4 cellular contexts compared by ENCODE assay signal in the genomic region with DNA sequence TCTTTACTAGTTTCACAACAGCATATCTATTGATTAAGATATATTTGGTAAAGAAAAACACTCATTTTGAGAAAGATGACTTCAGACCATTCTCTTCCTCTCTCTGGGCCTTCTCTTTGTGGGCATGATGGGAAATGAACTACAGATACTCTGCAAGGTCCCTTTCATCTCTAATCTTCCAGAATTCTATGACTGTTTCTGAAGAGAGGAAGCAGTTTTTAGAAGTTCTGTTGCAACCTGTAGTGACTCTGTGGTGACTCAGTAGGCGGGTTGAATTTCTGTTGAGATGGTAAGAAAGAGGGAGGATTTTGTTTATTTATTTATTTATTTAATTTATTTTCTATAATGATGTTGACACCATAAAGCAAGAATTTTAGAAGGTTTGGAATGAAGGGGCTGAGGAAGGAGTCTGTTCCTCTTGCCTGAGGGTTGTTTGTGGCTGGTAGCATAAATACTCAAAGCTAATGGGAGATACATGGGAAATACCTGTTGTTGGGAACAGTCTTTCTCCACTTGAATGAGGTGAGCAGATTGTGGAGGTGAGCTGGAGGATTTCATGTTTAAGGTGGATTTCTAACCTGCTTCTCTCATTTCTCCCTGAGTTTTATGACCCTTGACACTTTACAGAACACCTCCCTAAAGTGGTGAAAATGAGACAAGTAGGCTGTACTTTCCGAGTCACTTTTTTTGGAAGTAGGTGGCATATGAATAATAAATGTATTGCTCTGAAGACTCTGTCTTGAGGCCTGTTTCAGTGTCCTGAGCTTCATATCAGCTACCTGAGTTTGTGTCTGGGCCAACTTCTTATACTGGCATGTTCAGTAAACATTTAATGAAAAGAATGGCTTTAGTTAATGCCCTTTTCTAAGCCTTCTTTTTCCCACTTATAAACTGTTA.
A peak's percentile ranks its signal among the peaks of the same experiment; 100 is the strongest.
TF ChIP-seq lines count a peak whose summit lies in the region.

No MANE protein-coding gene starts in this region.

TF ChIP-seq in SK-N-SH, 30 proteins besides CTCF, POLR2A, EP300 and RAD21:
- TF ChIP-seq JUND (IDR thresholded peaks at IDR 0.05) (0 out of 2 replicates have a peak, but pooled peaks have one; percentile 16), FOSL2 (IDR thresholded peaks at IDR 0.05; ENCODE audit: borderline replicate concordance, low read depth) (peak; percentile 60; the same call in 1 of the 2 replicates)
- TF ChIP-seq, protein P1, sequence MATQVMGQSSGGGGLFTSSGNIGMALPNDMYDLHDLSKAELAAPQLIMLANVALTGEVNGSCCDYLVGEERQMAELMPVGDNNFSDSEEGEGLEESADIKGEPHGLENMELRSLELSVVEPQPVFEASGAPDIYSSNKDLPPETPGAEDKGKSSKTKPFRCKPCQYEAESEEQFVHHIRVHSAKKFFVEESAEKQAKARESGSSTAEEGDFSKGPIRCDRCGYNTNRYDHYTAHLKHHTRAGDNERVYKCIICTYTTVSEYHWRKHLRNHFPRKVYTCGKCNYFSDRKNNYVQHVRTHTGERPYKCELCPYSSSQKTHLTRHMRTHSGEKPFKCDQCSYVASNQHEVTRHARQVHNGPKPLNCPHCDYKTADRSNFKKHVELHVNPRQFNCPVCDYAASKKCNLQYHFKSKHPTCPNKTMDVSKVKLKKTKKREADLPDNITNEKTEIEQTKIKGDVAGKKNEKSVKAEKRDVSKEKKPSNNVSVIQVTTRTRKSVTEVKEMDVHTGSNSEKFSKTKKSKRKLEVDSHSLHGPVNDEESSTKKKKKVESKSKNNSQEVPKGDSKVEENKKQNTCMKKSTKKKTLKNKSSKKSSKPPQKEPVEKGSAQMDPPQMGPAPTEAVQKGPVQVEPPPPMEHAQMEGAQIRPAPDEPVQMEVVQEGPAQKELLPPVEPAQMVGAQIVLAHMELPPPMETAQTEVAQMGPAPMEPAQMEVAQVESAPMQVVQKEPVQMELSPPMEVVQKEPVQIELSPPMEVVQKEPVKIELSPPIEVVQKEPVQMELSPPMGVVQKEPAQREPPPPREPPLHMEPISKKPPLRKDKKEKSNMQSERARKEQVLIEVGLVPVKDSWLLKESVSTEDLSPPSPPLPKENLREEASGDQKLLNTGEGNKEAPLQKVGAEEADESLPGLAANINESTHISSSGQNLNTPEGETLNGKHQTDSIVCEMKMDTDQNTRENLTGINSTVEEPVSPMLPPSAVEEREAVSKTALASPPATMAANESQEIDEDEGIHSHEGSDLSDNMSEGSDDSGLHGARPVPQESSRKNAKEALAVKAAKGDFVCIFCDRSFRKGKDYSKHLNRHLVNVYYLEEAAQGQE (IDR thresholded peaks at IDR 0.05; ENCODE audit: low read depth, low read length) = no peak

TF ChIP-seq in SK-N-SH treated with all-trans-retinoic acid at 6 μM for 48 hours, 23 proteins besides CTCF, POLR2A, EP300 and RAD21:
- no peak for TF ChIP-seq ZFP30 (CRISPR knock-in tag; IDR thresholded peaks at IDR 0.05)
- TF ChIP-seq GLIS3 (CRISPR knock-in tag; IDR thresholded peaks at IDR 0.05) = no peak
- TF ChIP-seq ISL1 (CRISPR knock-in tag; IDR thresholded peaks at IDR 0.05) = no peak
- TF ChIP-seq PPARA (CRISPR knock-in tag; IDR thresholded peaks at IDR 0.05; ENCODE audit: borderline replicate concordance) = no peak

TF ChIP-seq in K562, 482 proteins besides CTCF, POLR2A, EP300 and RAD21:
- TF ChIP-seq ZBTB1 (CRISPR knock-in tag; IDR thresholded peaks at IDR 0.05; ENCODE audit: borderline replicate concordance, low read depth) (no peak), CEBPG (CRISPR knock-in tag; IDR thresholded peaks at IDR 0.05) (no peak), CEBPG (tag; conservative IDR thresholded peaks at IDR 0.05 in 1 of 2, IDR thresholded peaks at IDR 0.05 in 1 of 2) (peak in 1 of 2 experiments; percentile 56; a peak in 1 of 4 replicates), NCOA2 (IDR thresholded peaks at IDR 0.05; ENCODE audit: partially characterized antibody in 2 of 2) (no peak), POLR3G (IDR thresholded peaks at IDR 0.05; ENCODE audit: extremely low read depth, insufficient read length, insufficient replicate concordance) (no peak), KDM1A (IDR thresholded peaks at IDR 0.05) (0 out of 4 replicates have a peak, but pooled peaks of 1 of the 2 experiments have one; percentile 4), FOSL1 (tag; conservative IDR thresholded peaks at IDR 0.05) (peak; percentile 91), CEBPB (tag; IDR thresholded peaks at IDR 0.05) (peak; percentile 59)
- TF ChIP-seq, protein P2, sequence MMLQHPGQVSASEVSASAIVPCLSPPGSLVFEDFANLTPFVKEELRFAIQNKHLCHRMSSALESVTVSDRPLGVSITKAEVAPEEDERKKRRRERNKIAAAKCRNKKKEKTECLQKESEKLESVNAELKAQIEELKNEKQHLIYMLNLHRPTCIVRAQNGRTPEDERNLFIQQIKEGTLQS (IDR thresholded peaks at IDR 0.05) = 0 out of 2 replicates have a peak, but pooled peaks have one; percentile 26
- TF ChIP-seq, protein P2 (CRISPR knock-in tag; conservative IDR thresholded peaks at IDR 0.05) = no peak

TF ChIP-seq in GM23338, 12 proteins besides CTCF, POLR2A, EP300 and RAD21:
- TF ChIP-seq, protein P3, sequence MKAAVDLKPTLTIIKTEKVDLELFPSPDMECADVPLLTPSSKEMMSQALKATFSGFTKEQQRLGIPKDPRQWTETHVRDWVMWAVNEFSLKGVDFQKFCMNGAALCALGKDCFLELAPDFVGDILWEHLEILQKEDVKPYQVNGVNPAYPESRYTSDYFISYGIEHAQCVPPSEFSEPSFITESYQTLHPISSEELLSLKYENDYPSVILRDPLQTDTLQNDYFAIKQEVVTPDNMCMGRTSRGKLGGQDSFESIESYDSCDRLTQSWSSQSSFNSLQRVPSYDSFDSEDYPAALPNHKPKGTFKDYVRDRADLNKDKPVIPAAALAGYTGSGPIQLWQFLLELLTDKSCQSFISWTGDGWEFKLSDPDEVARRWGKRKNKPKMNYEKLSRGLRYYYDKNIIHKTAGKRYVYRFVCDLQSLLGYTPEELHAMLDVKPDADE (IDR thresholded peaks at IDR 0.05) = no peak
- TF ChIP-seq POLR2AphosphoS5 (IDR thresholded peaks at IDR 0.05; ENCODE audit: low read depth) (no peak), ZNF331 (CRISPR knock-in tag; IDR thresholded peaks at IDR 0.05; ENCODE audit: low read depth) (no peak), EZH2 (IDR thresholded peaks at IDR 0.05; ENCODE audit: low read depth, unreplicated experiment) (no peak), ZNF114 (CRISPR knock-in tag; IDR thresholded peaks at IDR 0.05) (no peak), JUNB (IDR thresholded peaks at IDR 0.05; ENCODE audit: unreplicated experiment) (no peak), NANOG (IDR thresholded peaks at IDR 0.05; ENCODE audit: borderline replicate concordance) (no peak), CREB1 (CRISPR knock-in tag; IDR thresholded peaks at IDR 0.05; ENCODE audit: low read depth) (no peak), EZH2phosphoT487 (IDR thresholded peaks at IDR 0.05; ENCODE audit: unreplicated experiment) (no peak), STAT1 (IDR thresholded peaks at IDR 0.05; ENCODE audit: unreplicated experiment) (no peak)
- TF ChIP-seq, protein P1 (IDR thresholded peaks at IDR 0.05; ENCODE audit: unreplicated experiment) = no peak
- TF ChIP-seq, protein P4, sequence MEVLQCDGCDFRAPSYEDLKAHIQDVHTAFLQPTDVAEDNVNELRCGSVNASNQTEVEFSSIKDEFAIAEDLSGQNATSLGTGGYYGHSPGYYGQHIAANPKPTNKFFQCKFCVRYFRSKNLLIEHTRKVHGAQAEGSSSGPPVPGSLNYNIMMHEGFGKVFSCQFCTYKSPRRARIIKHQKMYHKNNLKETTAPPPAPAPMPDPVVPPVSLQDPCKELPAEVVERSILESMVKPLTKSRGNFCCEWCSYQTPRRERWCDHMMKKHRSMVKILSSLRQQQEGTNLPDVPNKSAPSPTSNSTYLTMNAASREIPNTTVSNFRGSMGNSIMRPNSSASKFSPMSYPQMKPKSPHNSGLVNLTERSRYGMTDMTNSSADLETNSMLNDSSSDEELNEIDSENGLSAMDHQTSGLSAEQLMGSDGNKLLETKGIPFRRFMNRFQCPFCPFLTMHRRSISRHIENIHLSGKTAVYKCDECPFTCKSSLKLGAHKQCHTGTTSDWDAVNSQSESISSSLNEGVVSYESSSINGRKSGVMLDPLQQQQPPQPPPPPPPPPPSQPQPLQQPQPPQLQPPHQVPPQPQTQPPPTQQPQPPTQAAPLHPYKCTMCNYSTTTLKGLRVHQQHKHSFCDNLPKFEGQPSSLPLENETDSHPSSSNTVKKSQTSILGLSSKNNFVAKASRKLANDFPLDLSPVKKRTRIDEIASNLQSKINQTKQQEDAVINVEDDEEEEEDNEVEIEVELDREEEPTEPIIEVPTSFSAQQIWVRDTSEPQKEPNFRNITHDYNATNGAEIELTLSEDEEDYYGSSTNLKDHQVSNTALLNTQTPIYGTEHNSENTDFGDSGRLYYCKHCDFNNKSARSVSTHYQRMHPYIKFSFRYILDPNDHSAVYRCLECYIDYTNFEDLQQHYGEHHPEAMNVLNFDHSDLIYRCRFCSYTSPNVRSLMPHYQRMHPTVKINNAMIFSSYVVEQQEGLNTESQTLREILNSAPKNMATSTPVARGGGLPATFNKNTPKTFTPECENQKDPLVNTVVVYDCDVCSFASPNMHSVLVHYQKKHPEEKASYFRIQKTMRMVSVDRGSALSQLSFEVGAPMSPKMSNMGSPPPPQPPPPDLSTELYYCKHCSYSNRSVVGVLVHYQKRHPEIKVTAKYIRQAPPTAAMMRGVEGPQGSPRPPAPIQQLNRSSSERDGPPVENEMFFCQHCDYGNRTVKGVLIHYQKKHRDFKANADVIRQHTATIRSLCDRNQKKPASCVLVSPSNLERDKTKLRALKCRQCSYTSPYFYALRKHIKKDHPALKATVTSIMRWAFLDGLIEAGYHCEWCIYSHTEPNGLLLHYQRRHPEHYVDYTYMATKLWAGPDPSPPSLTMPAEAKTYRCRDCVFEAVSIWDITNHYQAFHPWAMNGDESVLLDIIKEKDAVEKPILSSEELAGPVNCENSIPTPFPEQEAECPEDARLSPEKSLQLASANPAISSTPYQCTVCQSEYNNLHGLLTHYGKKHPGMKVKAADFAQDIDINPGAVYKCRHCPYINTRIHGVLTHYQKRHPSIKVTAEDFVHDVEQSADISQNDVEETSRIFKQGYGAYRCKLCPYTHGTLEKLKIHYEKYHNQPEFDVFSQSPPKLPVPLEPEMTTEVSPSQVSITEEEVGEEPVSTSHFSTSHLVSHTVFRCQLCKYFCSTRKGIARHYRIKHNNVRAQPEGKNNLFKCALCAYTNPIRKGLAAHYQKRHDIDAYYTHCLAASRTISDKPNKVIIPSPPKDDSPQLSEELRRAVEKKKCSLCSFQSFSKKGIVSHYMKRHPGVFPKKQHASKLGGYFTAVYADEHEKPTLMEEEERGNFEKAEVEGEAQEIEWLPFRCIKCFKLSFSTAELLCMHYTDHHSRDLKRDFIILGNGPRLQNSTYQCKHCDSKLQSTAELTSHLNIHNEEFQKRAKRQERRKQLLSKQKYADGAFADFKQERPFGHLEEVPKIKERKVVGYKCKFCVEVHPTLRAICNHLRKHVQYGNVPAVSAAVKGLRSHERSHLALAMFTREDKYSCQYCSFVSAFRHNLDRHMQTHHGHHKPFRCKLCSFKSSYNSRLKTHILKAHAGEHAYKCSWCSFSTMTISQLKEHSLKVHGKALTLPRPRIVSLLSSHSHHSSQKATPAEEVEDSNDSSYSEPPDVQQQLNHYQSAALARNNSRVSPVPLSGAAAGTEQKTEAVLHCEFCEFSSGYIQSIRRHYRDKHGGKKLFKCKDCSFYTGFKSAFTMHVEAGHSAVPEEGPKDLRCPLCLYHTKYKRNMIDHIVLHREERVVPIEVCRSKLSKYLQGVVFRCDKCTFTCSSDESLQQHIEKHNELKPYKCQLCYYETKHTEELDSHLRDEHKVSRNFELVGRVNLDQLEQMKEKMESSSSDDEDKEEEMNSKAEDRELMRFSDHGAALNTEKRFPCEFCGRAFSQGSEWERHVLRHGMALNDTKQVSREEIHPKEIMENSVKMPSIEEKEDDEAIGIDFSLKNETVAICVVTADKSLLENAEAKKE (CRISPR knock-in tag; IDR thresholded peaks at IDR 0.05) = no peak
TF ChIP-seq in GM23338: peak in this region for 0.
